Comparison of ENCODE assay signal across 15 cellular contexts in the genomic region with DNA sequence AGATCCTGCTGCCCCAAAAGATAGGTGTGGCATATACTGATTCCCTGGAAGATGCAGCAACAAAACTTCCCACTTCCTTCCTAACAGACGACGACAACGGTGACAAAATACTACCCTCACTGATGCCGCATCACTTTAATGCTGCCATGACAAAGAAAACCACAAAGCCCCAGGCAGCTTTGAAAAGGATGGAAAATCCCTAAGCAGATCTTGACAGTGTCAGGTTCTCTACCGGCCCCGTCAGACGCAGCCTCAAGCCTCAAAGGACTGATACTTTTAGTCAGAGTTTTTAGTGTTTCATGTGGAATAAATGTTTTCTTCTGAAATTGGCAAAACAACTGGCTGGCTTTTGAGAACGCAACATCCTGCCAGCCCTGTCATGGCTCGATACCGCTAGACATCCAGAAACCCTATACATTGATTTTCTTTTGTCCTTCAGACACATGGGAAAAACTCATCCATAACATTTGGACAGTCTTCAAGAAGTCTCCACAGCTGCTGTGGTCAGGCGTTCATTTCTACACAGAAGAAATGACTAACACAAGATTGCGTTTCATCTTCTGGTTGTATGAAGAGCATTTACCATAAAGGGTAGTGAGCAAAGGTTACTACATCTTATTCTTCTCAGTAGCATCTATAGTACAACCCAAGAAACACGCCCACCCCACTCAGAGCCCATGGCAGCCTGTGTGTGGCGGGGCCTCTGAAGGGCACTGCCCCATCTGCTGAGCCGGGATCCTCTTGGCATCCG.
"Had no signal": no experiment of that assay in that cellular context is flagged by ENCODE, and none has a peak within 500 bp of the region (broad histone marks: within the 10 kb centered on the region; RNA-seq: fewer than 3 reads in every experiment).

No MANE protein-coding gene starts in this region.

- H3K27ac Mint-ChIP-seq: activated CD8-positive, alpha-beta memory T cell treated with anti-CD3 and anti-CD28 coated beads, Interleukin-2, amount 10 ng/mL, durations not matched to agents 7 days and 5 days; immature natural killer cell; natural killer cell had no signal

- H3K4me3 Mint-ChIP-seq: activated CD8-positive, alpha-beta memory T cell treated with anti-CD3 and anti-CD28 coated beads, Interleukin-2, amount 10 ng/mL, durations not matched to agents 7 days and 5 days; immature natural killer cell; natural killer cell had no signal

- FAIRE-seq: astrocyte, colon, small intestine had no signal

- H3K36me3 ChIP-seq: vagina had no signal

- H3K27ac ChIP-seq: esophagus muscularis mucosa, foreskin keratinocyte, right atrium auricular region, tibial artery, vagina had no signal

- H3K27me3 ChIP-seq: esophagus muscularis mucosa, foreskin keratinocyte, right atrium auricular region, tibial artery, vagina had no signal

- H3K4me1 ChIP-seq: esophagus muscularis mucosa, foreskin keratinocyte, right atrium auricular region, tibial artery, vagina had no signal

- H3K9me3 Mint-ChIP-seq: immature natural killer cell, natural killer cell had no signal

- H3K4me3 ChIP-seq: esophagus muscularis mucosa, right atrium auricular region, tibial artery, vagina had no signal

- H3K9me3 ChIP-seq: esophagus muscularis mucosa, right atrium auricular region, tibial artery, vagina had no signal

- H3K27me3 Mint-ChIP-seq: activated CD8-positive, alpha-beta memory T cell treated with anti-CD3 and anti-CD28 coated beads, Interleukin-2, amount 10 ng/mL, durations not matched to agents 7 days and 5 days had no signal

- ATAC-seq: activated CD8-positive, alpha-beta memory T cell treated with anti-CD3 and anti-CD28 coated beads, Interleukin-2, amount 10 ng/mL, durations not matched to agents 7 days and 5 days; foreskin keratinocyte; left colon; natural killer cell had no signal

- DNase-seq: activated CD4-positive, CD25-positive, alpha-beta regulatory T cell treated with anti-CD3 and anti-CD28 coated beads, Interleukin-2, amount 50 U/mL, for 72 hours; activated CD8-positive, alpha-beta memory T cell treated with anti-CD3 and anti-CD28 coated beads, Interleukin-2, amount 10 ng/mL, durations not matched to agents 7 days and 5 days; activated effector memory CD4-positive, alpha-beta T cell treated with anti-CD3 and anti-CD28 coated beads, Interleukin-2, amount 50 U/mL, for 16 hours; foreskin keratinocyte; immature natural killer cell; left colon; natural killer cell; SHP77; small intestine; tibial artery had no signal

- H3K4me1 Mint-ChIP-seq: activated CD8-positive, alpha-beta memory T cell treated with anti-CD3 and anti-CD28 coated beads, Interleukin-2, amount 10 ng/mL, durations not matched to agents 7 days and 5 days; immature natural killer cell; natural killer cell had no signal
